ENCODE assay signal across 13 cellular contexts in the genomic region with DNA sequence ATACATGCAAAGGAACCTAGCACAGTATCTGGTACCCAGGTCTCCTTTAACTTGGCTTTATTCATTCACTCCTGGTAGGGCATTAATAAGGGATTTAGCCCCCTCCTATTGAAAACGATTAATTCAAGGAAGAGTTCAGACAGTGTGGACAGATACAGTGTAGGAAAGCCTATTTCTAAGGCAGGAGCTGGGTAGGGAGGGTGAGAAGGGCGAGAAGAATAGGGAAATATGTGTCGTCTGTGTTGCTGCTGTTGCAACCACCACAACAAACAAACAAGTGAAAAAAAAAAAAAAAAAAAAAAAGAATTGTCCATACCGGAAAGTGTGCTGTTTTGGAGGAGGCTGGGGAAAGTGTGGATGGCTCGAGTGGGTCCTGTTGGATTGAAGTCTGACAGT. TPM values are rescaled to one million over a fixed set of nuclear protein-coding genes. Genes with fewer than 3 reads are reported as not detected.
DNase-seq lines count a peak whose midpoint lies in the region; ATAC-seq and TF ChIP-seq lines count a peak whose summit lies in the region.
"Not testable (repeated sequence)": the region's sequence is repeated elsewhere in the genome, so short reads cannot be mapped to it uniquely, and the experiment has no call there.
"Had no signal": no experiment of that assay in that cellular context is flagged by ENCODE, and none has a peak within 500 bp of the region (broad histone marks: within the 10 kb centered on the region; RNA-seq: fewer than 3 reads in every experiment).

No MANE protein-coding gene starts in this region.

- TF ChIP-seq POLR2A in adrenal gland (IDR thresholded peaks at IDR 0.05); esophagus squamous epithelium (IDR thresholded peaks at IDR 0.05): not testable (repeated sequence)

- H3K27ac Mint-ChIP-seq in GM23338; activated CD4-positive, alpha-beta T cell treated with anti-CD3 and anti-CD28 coated beads, Interleukin-2, amount 10 ng/mL, durations not matched to agents 24 days and 14 days; immature natural killer cell; neural crest cell (ENCODE audit: unreplicated experiment): not testable (repeated sequence)
- H3K27ac Mint-ChIP-seq in stimulated activated effector memory CD8-positive, alpha-beta T cell treated with anti-CD3 and anti-CD28 coated beads, Interleukin-12 subunit alpha, Interleukin-12 subunit beta, amount 100 ng/mL, for 72 hours = peak overlapping the region; percentile 52

- H3K4me2 ChIP-seq in GM23338 = not testable (repeated sequence)

- not testable (repeated sequence) for H3F3A ChIP-seq in GM23338 (replicated peaks; ENCODE audit: low read depth)

- H3K4me3 ChIP-seq in GM23338 (peak overlapping the region; percentile 67), adrenal gland (peak overlapping the region in 2 of 4 donors; percentile 94 to 95), esophagus squamous epithelium (peak overlapping the region in 3 of 4 donors; percentile 55 to 74 (median 59))
- not testable (repeated sequence) for H3K4me3 ChIP-seq in aorta (ENCODE audit: low read length in 2 of 2)

- peak overlapping the region; percentile 74 for H3K4me3 Mint-ChIP-seq in GM23338
- H3K4me3 Mint-ChIP-seq in activated CD4-positive, alpha-beta T cell treated with anti-CD3 and anti-CD28 coated beads, Interleukin-2, amount 10 ng/mL, durations not matched to agents 24 days and 14 days = peak overlapping the region; percentile 61
- H3K4me3 Mint-ChIP-seq in immature natural killer cell = peak overlapping the region in 4 of 5 donors; percentile 15 to 78 (median 52)
- H3K4me3 Mint-ChIP-seq in neural crest cell = peak overlapping the region; percentile 60
- H3K4me3 Mint-ChIP-seq in stimulated activated effector memory CD8-positive, alpha-beta T cell treated with anti-CD3 and anti-CD28 coated beads, Interleukin-12 subunit alpha, Interleukin-12 subunit beta, amount 100 ng/mL, for 72 hours = peak overlapping the region; percentile 43

- intact Hi-C loops in activated CD4-positive, alpha-beta T cell treated with anti-CD3 and anti-CD28 coated beads, Interleukin-2, amount 10 ng/mL, durations not matched to agents 24 days and 14 days (cut with micrococcal nuclease); adrenal gland (cut with DNase I); esophagus squamous epithelium (cut with DNase I): not testable (repeated sequence)
- intact Hi-C loops in aorta (cut with DNase I) = loop anchor here in 1 of 2 donors (10.0 kb wide), 1 partner anchor 149 kb away; no protein-coding TSS in a partner anchor

- not testable (repeated sequence) for H3K9me3 Mint-ChIP-seq in GM23338; activated CD4-positive, alpha-beta T cell treated with anti-CD3 and anti-CD28 coated beads, Interleukin-2, amount 10 ng/mL, durations not matched to agents 24 days and 14 days; immature natural killer cell; neural crest cell; stimulated activated effector memory CD8-positive, alpha-beta T cell treated with anti-CD3 and anti-CD28 coated beads, Interleukin-12 subunit alpha, Interleukin-12 subunit beta, amount 100 ng/mL, for 72 hours

- H3K36me3 ChIP-seq in GM23338 (ENCODE audit: insufficient read depth); adrenal gland (replicated peaks in 1 of 2); esophagus squamous epithelium; aorta (ENCODE audit: control insufficient read depth in 1 of 2, insufficient read depth in 2 of 2, low read length in 1 of 2): not testable (repeated sequence)

- H3K4me1 ChIP-seq in GM23338 (ENCODE audit: insufficient read depth); adrenal gland (replicated peaks in 1 of 2); esophagus squamous epithelium; aorta (ENCODE audit: control insufficient read depth in 1 of 2, insufficient read depth in 2 of 2, low read length in 2 of 2): not testable (repeated sequence)

- not testable (repeated sequence) for H3K36me3 Mint-ChIP-seq in GM23338 (ENCODE audit: low read depth); activated CD4-positive, alpha-beta T cell treated with anti-CD3 and anti-CD28 coated beads, Interleukin-2, amount 10 ng/mL, durations not matched to agents 24 days and 14 days (ENCODE audit: low read depth); immature natural killer cell; neural crest cell (ENCODE audit: low read depth); stimulated activated effector memory CD8-positive, alpha-beta T cell treated with anti-CD3 and anti-CD28 coated beads, Interleukin-12 subunit alpha, Interleukin-12 subunit beta, amount 100 ng/mL, for 72 hours

- not testable (repeated sequence) for H3K9me2 ChIP-seq in GM23338 (ENCODE audit: insufficient read depth)

- not testable (repeated sequence) for H3K4me1 Mint-ChIP-seq in GM23338; activated CD4-positive, alpha-beta T cell treated with anti-CD3 and anti-CD28 coated beads, Interleukin-2, amount 10 ng/mL, durations not matched to agents 24 days and 14 days; immature natural killer cell; neural crest cell; stimulated activated effector memory CD8-positive, alpha-beta T cell treated with anti-CD3 and anti-CD28 coated beads, Interleukin-12 subunit alpha, Interleukin-12 subunit beta, amount 100 ng/mL, for 72 hours

- 1 to 2% (median 2%) methylated on average over 4 to 5 of the region's 5 CpGs for WGBS in adrenal gland, 4 donors
- 8 to 9% methylated on average over 5 of the region's 5 CpGs for whole genome bisulfite sequencing in esophagus squamous epithelium, 2 donors
- whole genome bisulfite sequencing in aorta, 2 donors = 3 to 4% methylated on average over 4 to 5 of the region's 5 CpGs

- H3K27me3 ChIP-seq in GM23338 (ENCODE audit: insufficient read depth) = peaks cover 84% of the 10 kb centered on the region
- not testable (repeated sequence) for H3K27me3 ChIP-seq in adrenal gland; aorta (ENCODE audit: control insufficient read depth in 1 of 2, insufficient read depth in 2 of 2, low read length in 1 of 2)
- H3K27me3 ChIP-seq in esophagus squamous epithelium = peaks cover 0 to 26% (median 0%) of the 10 kb centered on the region in 4 donors

- H4K20me1 ChIP-seq in GM23338 (replicated peaks; ENCODE audit: insufficient read depth) = not testable (repeated sequence)

- TF ChIP-seq CTCF in GM23338 (conservative IDR thresholded peaks at IDR 0.05; ENCODE audit: low read depth in 2 of 2); adrenal gland (IDR thresholded peaks at IDR 0.05); esophagus squamous epithelium (IDR thresholded peaks at IDR 0.05); neural crest cell (conservative IDR thresholded peaks at IDR 0.05): not testable (repeated sequence)

- H3K9me3 ChIP-seq in adrenal gland (replicated peaks in 1 of 3); esophagus squamous epithelium; aorta (ENCODE audit: control insufficient read depth, low read length): not testable (repeated sequence)

- ATAC-seq in GM23338; stimulated activated effector memory CD8-positive, alpha-beta T cell treated with anti-CD3 and anti-CD28 coated beads, Interleukin-12 subunit alpha, Interleukin-12 subunit beta, amount 100 ng/mL, for 72 hours: not testable (repeated sequence)
- ATAC-seq in aorta (ENCODE audit: low FRiP score) = peak; percentile 30

- H3K27ac ChIP-seq in GM23338 (ENCODE audit: low read depth); aorta (ENCODE audit: low read depth in 1 of 2, low read length in 2 of 2): not testable (repeated sequence)
- H3K27ac ChIP-seq in adrenal gland = peak overlapping the region in 3 of 5 donors; percentile 68 to 92 (median 86)
- peak overlapping the region in 3 of 4 donors; percentile 83 to 90 (median 87) for H3K27ac ChIP-seq in esophagus squamous epithelium

- H3K27me3 Mint-ChIP-seq in GM23338 (ENCODE audit: insufficient read depth, low read depth, poor library complexity) (peaks cover 56% of the 10 kb centered on the region), neural crest cell (ENCODE audit: low read depth) (peaks cover 72% of the 10 kb centered on the region)
- H3K27me3 Mint-ChIP-seq in activated CD4-positive, alpha-beta T cell treated with anti-CD3 and anti-CD28 coated beads, Interleukin-2, amount 10 ng/mL, durations not matched to agents 24 days and 14 days = peaks cover 34% of the 10 kb centered on the region
- H3K27me3 Mint-ChIP-seq in immature natural killer cell (ENCODE audit: low read depth in 3 of 3) = not testable (repeated sequence)

- H3K79me2 ChIP-seq in GM23338 (replicated peaks; ENCODE audit: insufficient read depth) = not testable (repeated sequence)

- H2AFZ ChIP-seq in GM23338 = not testable (repeated sequence)

- not testable (repeated sequence) for DNase-seq in GM23338 (ENCODE audit: low spot score); activated CD4-positive, alpha-beta T cell treated with anti-CD3 and anti-CD28 coated beads, Interleukin-2, amount 10 ng/mL, durations not matched to agents 24 days and 14 days; adrenal gland; esophagus squamous epithelium (lab: John Stamatoyannopoulos, UW); immature natural killer cell; neural crest cell (ENCODE audit: low read depth, low spot score); stimulated activated effector memory CD8-positive, alpha-beta T cell treated with anti-CD3 and anti-CD28 coated beads, Interleukin-12 subunit alpha, Interleukin-12 subunit beta, amount 100 ng/mL, for 72 hours (ENCODE audit: low spot score in 2 of 2); aorta

RNA-seq across cellular contexts. Expression of a gene that starts 0.4 kb away (rescaled TPM):
- total RNA-seq in GM23338 (2014; rRNA removed; shearing (Covaris generic)) = not detected in 2 replicates
- polyA plus RNA-seq in GM23338 (2016; fragmentation: Nextera tagmentation; extraction: Ambion mirVana) (not detected in 2 replicates), adrenal gland (10 to 100 TPM; 27.3 to 43.6 (median 28.3) TPM), immature natural killer cell (1 to 10 TPM in 1 of 3 donors, not detected in 2; 1.2 TPM), aorta (10 to 100 TPM; 33.7 to 39.7 TPM)
- not detected in 2 replicates for total RNA-seq in activated CD4-positive, alpha-beta T cell treated with anti-CD3 and anti-CD28 coated beads, Interleukin-2, amount 10 ng/mL, durations not matched to agents 24 days and 14 days
- total RNA-seq in adrenal gland (100 to 1,000 TPM in 7 of 8 donors, 10 to 100 TPM in 1; 70.7 to 244 (median 152) TPM), esophagus squamous epithelium (100 to 1,000 TPM in 1 of 4 donors, 10 to 100 TPM in 1, 1 to 10 TPM in 2; 4.5 to 112 (median 20.8) TPM), neural crest cell (0.16 and 0.43 TPM in 2 replicates), aorta (100 to 1,000 TPM; 118 to 124 TPM)
- polyA plus RNA-seq: SK-N-SH had no signal

RNA-seq across cellular contexts. Expression of a gene that starts 53.3 kb away (rescaled TPM):
- total RNA-seq in GM23338 (2014; rRNA removed; shearing (Covaris generic)) = not detected in 2 replicates
- polyA plus RNA-seq in GM23338 (2016; fragmentation: Nextera tagmentation; extraction: Ambion mirVana) (not detected in 2 replicates), adrenal gland (under 1 TPM in 1 of 3 donors, not detected in 2; 0.03 TPM), immature natural killer cell (not detected), aorta (not detected)
- not detected in 2 replicates for total RNA-seq in activated CD4-positive, alpha-beta T cell treated with anti-CD3 and anti-CD28 coated beads, Interleukin-2, amount 10 ng/mL, durations not matched to agents 24 days and 14 days
- total RNA-seq in adrenal gland (not detected), esophagus squamous epithelium (under 1 TPM in 1 of 4 donors, not detected in 3; 0.31 TPM), neural crest cell (not detected in 2 replicates), aorta (not detected)
- total RNA-seq: cardiac septum, GM23248, kidney epithelial cell, mononuclear cell had no signal
- polyA plus RNA-seq: GM23248 had no signal
